ENCODE assay signal across 2 cellular contexts in the genomic region with DNA sequence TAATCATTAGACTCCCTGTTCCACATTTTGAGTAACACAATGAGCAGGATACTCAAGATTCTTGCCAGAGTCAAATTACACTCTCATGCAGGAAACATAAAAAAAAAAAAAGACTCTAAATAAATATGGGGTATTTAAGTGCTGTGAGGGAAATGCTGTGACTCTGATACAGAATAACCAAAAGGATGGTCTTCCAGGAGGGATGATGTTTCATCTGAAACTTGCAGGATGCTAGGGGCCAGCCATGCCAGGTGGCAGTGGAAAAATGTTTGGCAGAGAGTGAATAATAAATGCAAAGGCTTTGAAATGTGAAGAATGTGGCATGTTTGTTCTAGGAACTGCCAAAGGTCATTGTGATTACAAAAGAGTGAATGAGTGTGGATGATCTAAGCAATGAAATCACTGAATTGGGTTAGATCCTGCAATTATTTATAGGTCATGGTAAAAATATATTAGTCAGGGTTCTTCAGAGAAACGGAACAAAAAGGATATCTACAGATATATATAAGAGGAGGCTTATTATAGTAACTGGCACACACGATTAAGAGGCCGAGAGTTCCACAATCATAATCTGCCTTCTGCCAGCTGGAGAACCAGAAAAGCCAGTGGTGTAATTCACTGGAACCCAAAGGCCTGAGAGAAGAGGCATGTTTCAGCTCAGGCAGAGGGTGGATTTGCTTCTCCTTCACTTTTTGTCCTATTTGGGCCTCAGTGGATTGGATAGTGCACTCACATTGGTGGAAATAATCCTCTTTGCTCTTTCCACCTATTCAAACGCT.
TF ChIP-seq lines count a peak whose summit lies in the region.

No MANE protein-coding gene starts in this region.

TF ChIP-seq in endothelial cell of umbilical vein, 7 proteins besides CTCF, POLR2A, EP300 and RAD21:
- TF ChIP-seq GATA2 (IDR thresholded peaks at IDR 0.05; ENCODE audit: insufficient read depth, insufficient read length, low read depth, low read length) = peak; percentile 86
- TF ChIP-seq FOS (IDR thresholded peaks at IDR 0.05; ENCODE audit: borderline replicate concordance, insufficient read depth, low read length) = peak; percentile 91
- TF ChIP-seq JUN (IDR thresholded peaks at IDR 0.05; ENCODE audit: borderline replicate concordance, insufficient read depth, insufficient read length, low read depth) = peak; percentile 96
- TF ChIP-seq EZH2 (IDR thresholded peaks at IDR 0.05; ENCODE audit: borderline replicate concordance, low read depth, low read length, severe bottlenecking) = no peak
- TF ChIP-seq, protein P1, sequence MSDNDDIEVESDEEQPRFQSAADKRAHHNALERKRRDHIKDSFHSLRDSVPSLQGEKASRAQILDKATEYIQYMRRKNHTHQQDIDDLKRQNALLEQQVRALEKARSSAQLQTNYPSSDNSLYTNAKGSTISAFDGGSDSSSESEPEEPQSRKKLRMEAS (IDR thresholded peaks at IDR 0.05; ENCODE audit: insufficient read depth, insufficient read length) = no peak
- TF ChIP-seq POLR2AphosphoS5 (IDR thresholded peaks at IDR 0.05; ENCODE audit: insufficient read depth, low read depth, low read length) = peak; percentile 60

TF ChIP-seq in GM12891, 5 proteins besides CTCF, POLR2A, EP300 and RAD21:
- TF ChIP-seq TAF1 (IDR thresholded peaks at IDR 0.05; ENCODE audit: low read depth, low read length) (no peak), SPI1 (IDR thresholded peaks at IDR 0.05; ENCODE audit: low read depth, low read length) (no peak), POU2F2 (IDR thresholded peaks at IDR 0.05; ENCODE audit: low read depth, low read length) (no peak), PAX5 (IDR thresholded peaks at IDR 0.05; ENCODE audit: insufficient read depth, low read length, severe bottlenecking) (no peak), POLR2AphosphoS5 (IDR thresholded peaks at IDR 0.05; ENCODE audit: low read depth, low read length) (no peak)
